Comparison of ENCODE assay signal across 8 cellular contexts in genomic region chr5:112995764-112996618, GRCh38. TPM values are rescaled to one million over a fixed set of nuclear protein-coding genes. Genes with fewer than 3 reads are reported as not detected.
DNase-seq lines count a peak whose midpoint lies in the region; ATAC-seq and TF ChIP-seq lines count a peak whose summit lies in the region.

No MANE protein-coding gene starts in this region.

- peaks cover 77% of the 10 kb centered on the region for H3K36me3 Mint-ChIP-seq in CD4-positive, alpha-beta T cell (ENCODE audit: low read depth)
- H3K36me3 Mint-ChIP-seq in naive B cell: peaks cover 5 to 21% of the 10 kb centered on the region in 2 donors
- peaks cover 96% of the 10 kb centered on the region for H3K36me3 Mint-ChIP-seq in stimulated activated effector memory CD8-positive, alpha-beta T cell treated with anti-CD3 and anti-CD28 coated beads, Interleukin-12 subunit alpha, Interleukin-12 subunit beta, amount 100 ng/mL, for 72 hours

- H3K9me3 Mint-ChIP-seq in CD4-positive, alpha-beta T cell: no peaks in the 10 kb centered on the region
- no peaks in the 10 kb centered on the region for H3K9me3 Mint-ChIP-seq in naive B cell
- no peaks in the 10 kb centered on the region for H3K9me3 Mint-ChIP-seq in stimulated activated effector memory CD8-positive, alpha-beta T cell treated with anti-CD3 and anti-CD28 coated beads, Interleukin-12 subunit alpha, Interleukin-12 subunit beta, amount 100 ng/mL, for 72 hours

- no peak overlapping the region for H3K27ac Mint-ChIP-seq in CD4-positive, alpha-beta T cell
- peak overlapping the region in 1 of 6 donors; percentile 34 for H3K27ac Mint-ChIP-seq in naive B cell
- H3K27ac Mint-ChIP-seq in stimulated activated effector memory CD8-positive, alpha-beta T cell treated with anti-CD3 and anti-CD28 coated beads, Interleukin-12 subunit alpha, Interleukin-12 subunit beta, amount 100 ng/mL, for 72 hours: no peak overlapping the region

- CTCF ChIA-PET in CD4-positive, alpha-beta T cell (lab: Charles Lee): interaction anchor here (0.6 to 2.2 kb wide), 29 partner anchors 8 to 616 kb away, joined by 3 to 17 read pairs (median 4); partner anchors contain the start of gene DCP2

- no peaks in the 10 kb centered on the region for H3K27me3 Mint-ChIP-seq in CD4-positive, alpha-beta T cell
- no peaks in the 10 kb centered on the region for H3K27me3 Mint-ChIP-seq in naive B cell

- no peak overlapping the region for H3K4me3 Mint-ChIP-seq in CD4-positive, alpha-beta T cell
- no peak overlapping the region for H3K4me3 Mint-ChIP-seq in naive B cell
- no peak overlapping the region for H3K4me3 Mint-ChIP-seq in stimulated activated effector memory CD8-positive, alpha-beta T cell treated with anti-CD3 and anti-CD28 coated beads, Interleukin-12 subunit alpha, Interleukin-12 subunit beta, amount 100 ng/mL, for 72 hours

- no peaks in the 10 kb centered on the region for H3K27me3 ChIP-seq in CD4-positive, alpha-beta T cell (ENCODE audit: control insufficient read depth, insufficient read depth, low read length)

- TF ChIP-seq CTCF in CD4-positive, alpha-beta T cell (IDR thresholded peaks at IDR 0.05): peak; percentile 98

- ATAC-seq in CD4-positive, alpha-beta T cell (ENCODE audit: poor library complexity): peak; percentile 85
- ATAC-seq in HG03342 (IDR thresholded peaks at IDR 0.05; ENCODE audit: unreplicated experiment) (peak; percentile 77), naive B cell (ENCODE audit: low read depth in 2 of 2) (peak; percentile 48 to 65)
- ATAC-seq in stimulated activated effector memory CD8-positive, alpha-beta T cell treated with anti-CD3 and anti-CD28 coated beads, Interleukin-12 subunit alpha, Interleukin-12 subunit beta, amount 100 ng/mL, for 72 hours: peak; percentile 72

- H3K27ac ChIP-seq in CD4-positive, alpha-beta T cell (ENCODE audit: low read depth, low read length): no peak overlapping the region
- peak overlapping the region; percentile 12 for H3K27ac ChIP-seq in epithelial cell of prostate

- intact Hi-C loops in CD4-positive, alpha-beta T cell (cut with DNase I, micrococcal nuclease): loop anchor here (1.0 to 5.0 kb wide), 6 partner anchors 27 to 611 kb away; partner anchors contain the start of gene YTHDC2 (in 2 of the 2)

- POLR2A ChIA-PET in CD4-positive, alpha-beta T cell (lab: Charles Lee): interaction anchor here (0.6 to 1.9 kb wide), 17 partner anchors 9 to 517 kb away, joined by 3 to 11 read pairs (median 4); partner anchors contain the start of genes DCP2 and YTHDC2

- peaks cover 52% of the 10 kb centered on the region for H3K4me1 Mint-ChIP-seq in CD4-positive, alpha-beta T cell (ENCODE audit: low read depth)
- peaks cover 15 to 38% (median 19%) of the 10 kb centered on the region in 3 donors for H3K4me1 Mint-ChIP-seq in naive B cell
- H3K4me1 Mint-ChIP-seq in stimulated activated effector memory CD8-positive, alpha-beta T cell treated with anti-CD3 and anti-CD28 coated beads, Interleukin-12 subunit alpha, Interleukin-12 subunit beta, amount 100 ng/mL, for 72 hours: peaks cover 6% of the 10 kb centered on the region

- peak; percentile 60 to 82 (median 74) for DNase-seq in CD4-positive, alpha-beta T cell
- DNase-seq in GM19238 (ENCODE audit: insufficient read length, low spot score) (peak; percentile 31), NK-92 (lab: John Stamatoyannopoulos, UW; ENCODE audit: unreplicated experiment) (peak; percentile 14), epithelial cell of prostate (ENCODE audit: low read depth, low spot score) (no peak), naive B cell (peak; percentile 44)
- peak; percentile 81 for DNase-seq in activated CD8-positive, alpha-beta memory T cell treated with anti-CD3 and anti-CD28 coated beads, Interleukin-2, amount 50 U/mL, for 4 hours
- DNase-seq in stimulated activated effector memory CD8-positive, alpha-beta T cell treated with anti-CD3 and anti-CD28 coated beads, Interleukin-12 subunit alpha, Interleukin-12 subunit beta, amount 100 ng/mL, for 72 hours (ENCODE audit: low spot score in 2 of 2): peak; percentile 72 to 88

- H3K9me3 ChIP-seq in CD4-positive, alpha-beta T cell (ENCODE audit: control insufficient read depth, low read length): no peaks in the 10 kb centered on the region

RNA-seq across cellular contexts. Expression of gene DCP2, which starts 19.4 kb away (rescaled TPM):
- 10 to 100 TPM; 86.3 to 87.1 TPM for total RNA-seq in CD4-positive, alpha-beta T cell
- polyA plus RNA-seq in naive B cell (ENCODE audit: low read depth in 6 of 6): 10 to 100 TPM; 35.4 to 72.0 (median 60.3) TPM
